10 cellular contexts compared by ENCODE assay signal in genomic region chr11:64253043-64253442, GRCh38. TPM values are rescaled to one million over a fixed set of nuclear protein-coding genes. Genes with fewer than 3 reads are reported as not detected.
A peak's percentile ranks its signal among the peaks of the same experiment; 100 is the strongest.
DNase-seq lines count a peak whose midpoint lies in the region; ATAC-seq, FAIRE-seq and TF ChIP-seq lines count a peak whose summit lies in the region.
"Had no signal": no experiment of that assay in that cellular context is flagged by ENCODE, and none has a peak within 500 bp of the region (broad histone marks: within the 10 kb centered on the region; RNA-seq: fewer than 3 reads in every experiment).

No MANE protein-coding gene starts in this region.

- H3K36me3 ChIP-seq in HCT116 (ENCODE audit: control insufficient read depth in 1 of 2, insufficient read depth in 2 of 2, low read length in 2 of 2) (peaks cover 14 to 26% of the 10 kb centered on the region in 2 experiments; a peak in 3 of 4 replicates), mesendoderm (ENCODE audit: control insufficient read depth, insufficient read depth, low read length) (peaks cover 5% of the 10 kb centered on the region), BE2C (no peaks in the 10 kb centered on the region), pancreas (peaks cover 0 to 9% (median 0%) of the 10 kb centered on the region in 3 donors)

- TF ChIP-seq POLR2A in A549 (IDR thresholded peaks at IDR 0.05; ENCODE audit: low read length) (no peak), HCT116 (IDR thresholded peaks at IDR 0.05; ENCODE audit: borderline replicate concordance, extremely low read depth, insufficient read depth, insufficient read length) (no peak)

- FAIRE-seq in A549 (lab: Jason Lieb, UNC) (no peak), pancreas (lab: Jason Lieb, UNC) (no peak)

- intact Hi-C loops in HCT116 (cut with micrococcal nuclease): no loop called here
- intact Hi-C loops in pancreas (cut with DNase I): no loop called here

- no peak overlapping the region for H3K18ac ChIP-seq in mesendoderm (ENCODE audit: low read length)

- TF ChIP-seq EP300 in A549 (IDR thresholded peaks at IDR 0.05): no peak

- no peak overlapping the region for H4K5ac ChIP-seq in mesendoderm (ENCODE audit: low read length)

- no peaks in the 10 kb centered on the region for H3K9me3 ChIP-seq in A549
- no peaks in the 10 kb centered on the region for H3K9me3 ChIP-seq in HCT116 (ENCODE audit: control insufficient read depth in 1 of 2, insufficient read depth in 1 of 2, low read depth in 1 of 2, low read length in 2 of 2)
- no peaks in the 10 kb centered on the region for H3K9me3 ChIP-seq in BE2C
- H3K9me3 ChIP-seq in pancreas: no peaks in the 10 kb centered on the region
- H3K9me3 ChIP-seq: spleen had no signal

- no peak overlapping the region for H2BK120ac ChIP-seq in mesendoderm (ENCODE audit: low read depth, low read length)

- H4K20me1 ChIP-seq in HCT116 (ENCODE audit: insufficient read depth): no peaks in the 10 kb centered on the region

- in situ Hi-C loops in astrocyte of the cerebellum (cut with HindIII; ENCODE audit: low sequenced_read_pairs): no loop called here

- H3K4me1 ChIP-seq in A549: peaks cover 27% of the 10 kb centered on the region
- H3K4me1 ChIP-seq in HCT116 (ENCODE audit: control insufficient read depth in 1 of 2, insufficient read depth in 2 of 2, low read length in 2 of 2): peaks cover 23 to 56% of the 10 kb centered on the region in 2 experiments
- H3K4me1 ChIP-seq in mesendoderm (ENCODE audit: control insufficient read depth, low read depth, low read length): peaks cover 10% of the 10 kb centered on the region
- H3K4me1 ChIP-seq in BE2C: no peaks in the 10 kb centered on the region
- H3K4me1 ChIP-seq in pancreas: peaks cover 0 to 4% (median 4%) of the 10 kb centered on the region in 3 donors

- H2AFZ ChIP-seq in HCT116 (ENCODE audit: low read depth, low read length, poor library complexity, severe bottlenecking): no peak overlapping the region

- no peak overlapping the region for H3K4ac ChIP-seq in mesendoderm (ENCODE audit: low read depth, low read length)

- BruUV-seq in HCT116 (replicated peaks; lab: Mats Ljungman, UMichigan): TSS peak; percentile 54

- ATAC-seq in A549 (no peak), HCT116 (no peak), pancreas (no peak)

- CTCF ChIA-PET in A549 (lab: Yijun Ruan, JAX) (interaction anchor here (0.5 to 12.2 kb wide), 7 partner anchors 12 to 1436 kb away, joined by 4 to 220 read pairs (median 14); partner anchors contain the start of genes CATSPERZ, ESRRA and KCNK4), HCT116 (lab: Charles Lee) (interaction anchor here (1.4 to 1.5 kb wide), 2 partner anchors 16 to 102 kb away, joined by 6 to 11 read pairs; no protein-coding TSS in a partner anchor)

- RAD21 ChIA-PET in HCT116 (lab: Charles Lee; ENCODE audit: low non-redundant PET in 1 of 2, low total read pairs in 2 of 2, uncharacterized antibody in 2 of 2, unreplicated experiment in 2 of 2): no interaction called here

- H3K27me3 ChIP-seq in HCT116 (ENCODE audit: insufficient read depth, low read length): no peaks in the 10 kb centered on the region
- no peaks in the 10 kb centered on the region for H3K27me3 ChIP-seq in mesendoderm (ENCODE audit: insufficient read depth, low read length, poor library complexity)
- H3K27me3 ChIP-seq in BE2C: no peaks in the 10 kb centered on the region
- no peaks in the 10 kb centered on the region for H3K27me3 ChIP-seq in pancreas
- H3K27me3 ChIP-seq: spleen had no signal

- no peaks in the 10 kb centered on the region for H3K9me2 ChIP-seq in HCT116 (ENCODE audit: insufficient read depth)

- DNase-seq in A549 (ENCODE audit: low read depth in 1 of 2, low spot score in 1 of 2) (no peak), HCT116 (ENCODE audit: low read depth, low spot score) (no peak), astrocyte of the cerebellum (ENCODE audit: low read depth) (no peak), mesendoderm (no peak), BE2C (no peak), T-helper 9 cell (no peak), NCI-H226 (no peak), pancreas (no peak)
- DNase-seq: activated CD4-positive, alpha-beta T cell treated with anti-CD3 and anti-CD28 coated beads, Interleukin-2, amount 50 U/mL, for 4 hours; spleen had no signal

- H4K8ac ChIP-seq in mesendoderm (ENCODE audit: low read depth, low read length): no peak overlapping the region

- TF ChIP-seq CTCF in A549 (IDR thresholded peaks at IDR 0.05) (no peak), HCT116 (IDR thresholded peaks at IDR 0.05 in 2 of 3, conservative IDR thresholded peaks at IDR 0.05 in 1 of 3; ENCODE audit: borderline replicate concordance in 1 of 3, insufficient read depth in 1 of 3, low read depth in 2 of 3, low read length in 2 of 3) (no peak), astrocyte of the cerebellum (IDR thresholded peaks at IDR 0.05; ENCODE audit: low read depth, low read length, missing control alignments) (no peak), BE2C (IDR thresholded peaks at IDR 0.05; ENCODE audit: low read depth, low read length) (no peak), pancreas (IDR thresholded peaks at IDR 0.05) (no peak)

- POLR2A ChIA-PET in A549 (lab: Yijun Ruan, JAX) (interaction anchor here (1.5 kb wide), 1 partner anchor 12 kb away, joined by 5 read pairs; the partner anchor contains the start of gene FKBP2), HCT116 (lab: Charles Lee) (interaction anchor here (0.7 to 1.9 kb wide), 7 partner anchors 10 to 102 kb away, joined by 3 to 10 read pairs (median 5); partner anchors contain the start of genes PRDX5 and TRMT112)

- H3K4me2 ChIP-seq in A549 (peak overlapping the region; percentile 98), HCT116 (ENCODE audit: low read length) (peak overlapping the region; percentile 95), mesendoderm (ENCODE audit: low read length) (no peak overlapping the region)

- H3K79me1 ChIP-seq in mesendoderm (ENCODE audit: low read length): peaks cover 13% of the 10 kb centered on the region

- WGBS in A549 (ENCODE audit: missing lambda C conversion rate): 66% methylated on average over 8 of the region's 8 CpGs
- no CpG with 5 or more reads among the region's 8 CpGs for WGBS in mesendoderm (ENCODE audit: extremely low coverage, insufficient coverage, low lambda C conversion rate)
- whole genome bisulfite sequencing in pancreas, 2 donors: 83 to 85% methylated on average over 8 of the region's 8 CpGs

- H3K79me2 ChIP-seq in HCT116 (ENCODE audit: insufficient read depth, low read length) (peaks cover 35% of the 10 kb centered on the region), mesendoderm (ENCODE audit: control insufficient read depth, insufficient read depth, low read length) (peaks cover 12% of the 10 kb centered on the region)

- TF ChIP-seq RAD21 in A549 (conservative IDR thresholded peaks at IDR 0.05 in 1 of 2, IDR thresholded peaks at IDR 0.05 in 1 of 2) (no peak), HCT116 (IDR thresholded peaks at IDR 0.05; ENCODE audit: low read depth) (no peak)

- no peak overlapping the region for H2BK15ac ChIP-seq in mesendoderm (replicated peaks; ENCODE audit: low read depth)

- H3K4me3 ChIP-seq in A549: no peak overlapping the region
- peak overlapping the region in 1 of 2 experiments; percentile 98 for H3K4me3 ChIP-seq in HCT116 (replicated peaks in 1 of 2; ENCODE audit: low read depth in 1 of 2, low read length in 2 of 2)
- peak overlapping the region; percentile 50 for H3K4me3 ChIP-seq in astrocyte of the cerebellum (ENCODE audit: low read depth, low read length)
- H3K4me3 ChIP-seq in mesendoderm (ENCODE audit: low read length): no peak overlapping the region
- H3K4me3 ChIP-seq in BE2C (ENCODE audit: low read depth, low read length): no peak overlapping the region
- H3K4me3 ChIP-seq in pancreas: no peak overlapping the region

- H3K23ac ChIP-seq in mesendoderm (ENCODE audit: low read length): no peak overlapping the region

- peak overlapping the region; percentile 38 for H3K56ac ChIP-seq in mesendoderm (ENCODE audit: low read length)

- H2BK5ac ChIP-seq in mesendoderm (ENCODE audit: low read length): no peak overlapping the region

- peak overlapping the region in 1 of 2 experiments; percentile 94; a peak in 3 of 6 replicates for H3K27ac ChIP-seq in A549
- H3K27ac ChIP-seq in HCT116 (ENCODE audit: low read depth, low read length): peak overlapping the region; percentile 15; the same call in 1 of the 2 replicates
- H3K27ac ChIP-seq in mesendoderm (ENCODE audit: low read depth, low read length): no peak overlapping the region
- H3K27ac ChIP-seq in pancreas: no peak overlapping the region

- H3K9ac ChIP-seq in HCT116 (ENCODE audit: low read length) (peak overlapping the region; percentile 97; the same call in 1 of the 2 replicates), mesendoderm (ENCODE audit: low read length) (no peak overlapping the region)

- H2AK5ac ChIP-seq in mesendoderm (ENCODE audit: low read length): no peak overlapping the region

RNA-seq across cellular contexts. Expression of gene PLCB3, which starts 1.7 kb away (rescaled TPM):
- 8.8 and 9.9 TPM in 2 replicates for polyA plus RNA-seq in A549 (2011; rRNA removed)
- 22.3 and 28.0 TPM in 2 replicates for polyA plus RNA-seq in A549 (2012; cell fraction: cytosol; rRNA removed)
- polyA plus RNA-seq in A549 (2012; cell fraction: nucleus; rRNA removed): 55.6 and 59.6 TPM in 2 replicates
- 19.2 to 21.3 TPM (median 21.2 TPM) in 3 replicates for polyA plus RNA-seq in A549 (2017; fragmentation: RNase III; extraction: RNeasy Plus Mini Kit Qiagen cat#74134 plus additional on column Dnase treatment)
- 17.1 and 22.3 TPM in 2 replicates for polyA minus RNA-seq in A549 (2011; rRNA and poly(A)+ RNA removed)
- total RNA-seq in HCT116 (2021; ENCODE audit: unreplicated experiment): 106 TPM
- 74.1 and 79.0 TPM in 2 replicates for polyA plus RNA-seq in HCT116 (2012)
- polyA plus RNA-seq in mesendoderm (2013, experiment 1 of 2): 39.7 TPM
- polyA plus RNA-seq in mesendoderm (2013, experiment 2 of 2): 40.7 TPM
- polyA plus RNA-seq in BE2C (2012; ENCODE audit: insufficient read depth, insufficient read length, low read depth): 18.9 TPM
- 10 to 100 TPM in 1 of 6 donors, 1 to 10 TPM in 5; 5.7 to 13.1 (median 6.9) TPM for total RNA-seq in pancreas
- polyA plus RNA-seq in pancreas: 10 to 100 TPM in 1 of 2 donors, 1 to 10 TPM in 1; 6.5 to 11.8 TPM

RNA-seq across cellular contexts. Expression of gene PPP1R14B, which starts 6.3 kb away (rescaled TPM):
- polyA plus RNA-seq in A549 (2011; rRNA removed) (129 and 154 TPM in 2 replicates), A549 (2017; fragmentation: RNase III; extraction: RNeasy Plus Mini Kit Qiagen cat#74134 plus additional on column Dnase treatment) (152 to 155 TPM (median 152 TPM) in 3 replicates), pancreas (100 to 1,000 TPM in 1 of 2 donors, 10 to 100 TPM in 1; 81.6 to 180 TPM)
- polyA plus RNA-seq in A549 (2012; cell fraction: cytosol; rRNA removed): 385 and 411 TPM in 2 replicates
- polyA plus RNA-seq in A549 (2012; cell fraction: nucleus; rRNA removed): 243 and 262 TPM in 2 replicates
- polyA minus RNA-seq in A549 (2011; rRNA and poly(A)+ RNA removed): 77.8 and 94.5 TPM in 2 replicates
- total RNA-seq in HCT116 (2021; ENCODE audit: unreplicated experiment) (332 TPM), pancreas (100 to 1,000 TPM; 106 to 177 (median 119) TPM)
- 232 and 272 TPM in 2 replicates for polyA plus RNA-seq in HCT116 (2012)
- 546 TPM for polyA plus RNA-seq in mesendoderm (2013, experiment 1 of 2)
- 550 TPM for polyA plus RNA-seq in mesendoderm (2013, experiment 2 of 2)
- 310 TPM for polyA plus RNA-seq in BE2C (2012; ENCODE audit: insufficient read depth, insufficient read length, low read depth)

RNA-seq across cellular contexts. Expression of gene FKBP2, which starts 12.1 kb away (rescaled TPM):
- polyA plus RNA-seq in A549 (2011; rRNA removed): 40.5 and 41.4 TPM in 2 replicates
- polyA plus RNA-seq in A549 (2012; cell fraction: cytosol; rRNA removed): 114 and 125 TPM in 2 replicates
- 54.1 and 55.7 TPM in 2 replicates for polyA plus RNA-seq in A549 (2012; cell fraction: nucleus; rRNA removed)
- 131 to 142 TPM (median 136 TPM) in 3 replicates for polyA plus RNA-seq in A549 (2017; fragmentation: RNase III; extraction: RNeasy Plus Mini Kit Qiagen cat#74134 plus additional on column Dnase treatment)
- 27.7 and 31.9 TPM in 2 replicates for polyA minus RNA-seq in A549 (2011; rRNA and poly(A)+ RNA removed)
- 69.2 TPM for total RNA-seq in HCT116 (2021; ENCODE audit: unreplicated experiment)
- polyA plus RNA-seq in HCT116 (2012): 140 and 147 TPM in 2 replicates
- polyA plus RNA-seq in mesendoderm (2013, experiment 1 of 2): 47.8 TPM
- polyA plus RNA-seq in mesendoderm (2013, experiment 2 of 2): 45.9 TPM
- 110 TPM for polyA plus RNA-seq in BE2C (2012; ENCODE audit: insufficient read depth, insufficient read length, low read depth)
- 10 to 100 TPM; 37.8 to 64.1 (median 45.6) TPM for total RNA-seq in pancreas
- polyA plus RNA-seq in pancreas: 100 to 1,000 TPM; 307 to 344 TPM

RNA-seq across cellular contexts. Expression of gene VEGFB, which starts 18.7 kb away (rescaled TPM):
- polyA plus RNA-seq in A549 (2011; rRNA removed) (6.8 and 10.9 TPM in 2 replicates), A549 (2017; fragmentation: RNase III; extraction: RNeasy Plus Mini Kit Qiagen cat#74134 plus additional on column Dnase treatment) (24.6 to 26.7 TPM (median 26.5 TPM) in 3 replicates), pancreas (100 to 1,000 TPM in 1 of 2 donors, 10 to 100 TPM in 1; 61.2 to 115 TPM)
- polyA plus RNA-seq in A549 (2012; cell fraction: cytosol; rRNA removed): 21.9 and 26.1 TPM in 2 replicates
- polyA plus RNA-seq in A549 (2012; cell fraction: nucleus; rRNA removed): 10.8 and 17.3 TPM in 2 replicates
- polyA minus RNA-seq in A549 (2011; rRNA and poly(A)+ RNA removed): 7.2 and 9.9 TPM in 2 replicates
- total RNA-seq in HCT116 (2021; ENCODE audit: unreplicated experiment) (47.5 TPM), pancreas (10 to 100 TPM; 54.1 to 87.1 (median 62.2) TPM)
- 30.4 and 37.7 TPM in 2 replicates for polyA plus RNA-seq in HCT116 (2012)
- polyA plus RNA-seq in mesendoderm (2013, experiment 1 of 2): 14.3 TPM
- polyA plus RNA-seq in mesendoderm (2013, experiment 2 of 2): 15.5 TPM
- 31.4 TPM for polyA plus RNA-seq in BE2C (2012; ENCODE audit: insufficient read depth, insufficient read length, low read depth)

RNA-seq across cellular contexts. Expression of gene DNAJC4, which starts 22.7 kb away (rescaled TPM):
- polyA plus RNA-seq in A549 (2011; rRNA removed) (8.9 and 9.8 TPM in 2 replicates), A549 (2017; fragmentation: RNase III; extraction: RNeasy Plus Mini Kit Qiagen cat#74134 plus additional on column Dnase treatment) (12.6 to 16.6 TPM (median 16.2 TPM) in 3 replicates), pancreas (100 to 1,000 TPM in 1 of 2 donors, 10 to 100 TPM in 1; 92.9 to 125 TPM)
- polyA plus RNA-seq in A549 (2012; cell fraction: cytosol; rRNA removed): 10.6 and 16.8 TPM in 2 replicates
- 21.2 and 25.0 TPM in 2 replicates for polyA plus RNA-seq in A549 (2012; cell fraction: nucleus; rRNA removed)
- 6.9 and 10.5 TPM in 2 replicates for polyA minus RNA-seq in A549 (2011; rRNA and poly(A)+ RNA removed)
- total RNA-seq in HCT116 (2021; ENCODE audit: unreplicated experiment) (25.8 TPM), pancreas (10 to 100 TPM; 28.1 to 39.1 (median 33.0) TPM)
- 31.7 and 34.5 TPM in 2 replicates for polyA plus RNA-seq in HCT116 (2012)
- 10.4 TPM for polyA plus RNA-seq in mesendoderm (2013, experiment 1 of 2)
- 11.5 TPM for polyA plus RNA-seq in mesendoderm (2013, experiment 2 of 2)
- 20.3 TPM for polyA plus RNA-seq in BE2C (2012; ENCODE audit: insufficient read depth, insufficient read length, low read depth)
